Comparison of ENCODE assay signal across 9 cellular contexts in genomic region chr1:154557939-154558609, GRCh38. TPM values are rescaled to one million over a fixed set of nuclear protein-coding genes. Genes with fewer than 3 reads are reported as not detected.
DNase-seq lines count a peak whose midpoint lies in the region; ATAC-seq lines count a peak whose summit lies in the region.
"Had no signal": no experiment of that assay in that cellular context is flagged by ENCODE, and none has a peak within 500 bp of the region (broad histone marks: within the 10 kb centered on the region; RNA-seq: fewer than 3 reads in every experiment).

No MANE protein-coding gene starts in this region.

- H3K9me3 Mint-ChIP-seq in CD4-positive, alpha-beta memory T cell = peaks cover 0 to 2% (median 0%) of the 10 kb centered on the region in 8 donors
- no peaks in the 10 kb centered on the region for H3K9me3 Mint-ChIP-seq in activated naive CD8-positive, alpha-beta T cell (ENCODE audit: low read depth)

- peak overlapping the region; percentile 85 to 96 (median 93) for H3K27ac Mint-ChIP-seq in CD4-positive, alpha-beta memory T cell
- H3K27ac Mint-ChIP-seq in activated naive CD8-positive, alpha-beta T cell = peak overlapping the region; percentile 94

- H3K27me3 ChIP-seq in CD4-positive, alpha-beta memory T cell (ENCODE audit: insufficient read depth, low read length) = no peaks in the 10 kb centered on the region
- H3K27me3 ChIP-seq in H7 (ENCODE audit: control insufficient read depth, insufficient read depth, low read length) = no peaks in the 10 kb centered on the region
- no peaks in the 10 kb centered on the region for H3K27me3 ChIP-seq in NT2/D1 (ENCODE audit: insufficient read depth, insufficient read length)

- no peaks in the 10 kb centered on the region for H3K9me3 ChIP-seq in CD4-positive, alpha-beta memory T cell (ENCODE audit: control insufficient read depth in 1 of 2, low read length in 2 of 2)
- no peaks in the 10 kb centered on the region for H3K9me3 ChIP-seq in NT2/D1 (ENCODE audit: insufficient read depth, low read length)

- peaks cover 31% of the 10 kb centered on the region for H3K36me3 ChIP-seq in CD4-positive, alpha-beta memory T cell (ENCODE audit: insufficient read depth, low read length)
- H3K36me3 ChIP-seq in H7 (replicated peaks; ENCODE audit: control insufficient read depth, insufficient read depth, low read length) = peaks cover 28% of the 10 kb centered on the region
- peaks cover 34% of the 10 kb centered on the region for H3K36me3 ChIP-seq in NT2/D1 (ENCODE audit: insufficient read depth, insufficient read length, low read length)

- intact Hi-C loops in CD4-positive, alpha-beta memory T cell (cut with micrococcal nuclease) = loop anchor here (1.0 to 10.0 kb wide), 10 partner anchors 50 to 444 kb away; partner anchors contain the start of genes ADAR, AQP10, ATP8B2 and HAX1
- intact Hi-C loops in left ventricle myocardium superior (cut with micrococcal nuclease) (no loop called here), sciatic nerve (cut with DNase I) (loop anchor here (10.0 kb wide), 1 partner anchor 233 kb away; the partner anchor contains the start of genes AQP10 and ATP8B2)

- H3K4me3 Mint-ChIP-seq in CD4-positive, alpha-beta memory T cell = peak overlapping the region; percentile 86 to 97 (median 94)
- H3K4me3 Mint-ChIP-seq in activated naive CD8-positive, alpha-beta T cell = peak overlapping the region; percentile 95

- no peaks in the 10 kb centered on the region for H3K27me3 Mint-ChIP-seq in CD4-positive, alpha-beta memory T cell
- no peaks in the 10 kb centered on the region for H3K27me3 Mint-ChIP-seq in activated naive CD8-positive, alpha-beta T cell

- DNase-seq in CD4-positive, alpha-beta memory T cell = peak in 4 of 5 donors; percentile 11 to 52 (median 21)
- DNase-seq in H7 (no peak), NT2/D1 (ENCODE audit: low read depth, low spot score) (no peak), left ventricle myocardium superior (peak; percentile 74), sciatic nerve (ENCODE audit: low spot score) (peak; percentile 80), pons (ENCODE audit: low spot score) (no peak)

- H3K4me3 ChIP-seq in CD4-positive, alpha-beta memory T cell (ENCODE audit: low read length in 2 of 2) = peak overlapping the region; percentile 83 to 84
- peak overlapping the region; percentile 88 for H3K4me3 ChIP-seq in H7 (ENCODE audit: insufficient read depth, low read depth, low read length)
- H3K4me3 ChIP-seq in NT2/D1 (ENCODE audit: insufficient read length, low read depth) = peak overlapping the region; percentile 86

- POLR2A ChIA-PET in CD4-positive, alpha-beta memory T cell (lab: Charles Lee; ENCODE audit: partially characterized antibody) = interaction anchor here (0.7 to 1.3 kb wide), 5 partner anchors 8 to 448 kb away, joined by 3 to 5 read pairs (median 4); partner anchors contain the start of genes FLAD1 and PBXIP1

- H3K27ac ChIP-seq in CD4-positive, alpha-beta memory T cell (ENCODE audit: low read depth, low read length) = peak overlapping the region; percentile 79

- H3K36me3 Mint-ChIP-seq in CD4-positive, alpha-beta memory T cell = peaks cover 29 to 49% of the 10 kb centered on the region in 2 donors
- H3K36me3 Mint-ChIP-seq in activated naive CD8-positive, alpha-beta T cell = no peaks in the 10 kb centered on the region

- H3K4me1 Mint-ChIP-seq in CD4-positive, alpha-beta memory T cell = peaks cover 25 to 51% (median 39%) of the 10 kb centered on the region in 4 donors
- peaks cover 32% of the 10 kb centered on the region for H3K4me1 Mint-ChIP-seq in activated naive CD8-positive, alpha-beta T cell (ENCODE audit: low read depth)

- ATAC-seq in left ventricle myocardium superior = no peak
- no peak for ATAC-seq in sciatic nerve
- no peak for ATAC-seq in GM18868 (IDR thresholded peaks at IDR 0.05; ENCODE audit: unreplicated experiment)

- peaks cover 38% of the 10 kb centered on the region for H3K4me1 ChIP-seq in CD4-positive, alpha-beta memory T cell (ENCODE audit: insufficient read depth, low read length)
- H3K4me1 ChIP-seq in NT2/D1 (ENCODE audit: insufficient read depth, insufficient read length) = peaks cover 2% of the 10 kb centered on the region

- CTCF ChIA-PET in CD4-positive, alpha-beta memory T cell (lab: Charles Lee; ENCODE audit: partially characterized antibody) = interaction anchor here (0.9 kb wide), 1 partner anchor 12 kb away, joined by 3 read pairs; no protein-coding TSS in a partner anchor

- H3K9ac ChIP-seq in NT2/D1 (ENCODE audit: insufficient read length, low read depth) = peak overlapping the region; percentile 94

RNA-seq across cellular contexts. Expression of gene UBE2Q1, which starts 0.4 kb away (rescaled TPM):
- 100 to 1,000 TPM; 112 to 132 TPM for total RNA-seq in CD4-positive, alpha-beta memory T cell
- polyA plus RNA-seq in CD4-positive, alpha-beta memory T cell = 10 to 100 TPM in 1 of 2 donors, 1 to 10 TPM in 1; 6.4 to 18.6 TPM
- 53.4 and 64.8 TPM in 2 replicates for total RNA-seq in H7 (2014; rRNA removed; shearing (Covaris generic))
- total RNA-seq in left ventricle myocardium superior (68.7 TPM), sciatic nerve (67.4 TPM)

RNA-seq across cellular contexts. Expression of gene CHRNB2, which starts 9.5 kb away (rescaled TPM):
- not detected for total RNA-seq in CD4-positive, alpha-beta memory T cell
- not detected for polyA plus RNA-seq in CD4-positive, alpha-beta memory T cell
- total RNA-seq in H7 (2014; rRNA removed; shearing (Covaris generic)) = 0.30 and 0.83 TPM in 2 replicates
- not detected for total RNA-seq in left ventricle myocardium superior
- 0.18 TPM for total RNA-seq in sciatic nerve

RNA-seq across cellular contexts. Expression of gene ADAR, which starts 49.9 kb away (rescaled TPM):
- total RNA-seq in CD4-positive, alpha-beta memory T cell = 100 to 1,000 TPM; 240 to 247 TPM
- polyA plus RNA-seq in CD4-positive, alpha-beta memory T cell = 100 to 1,000 TPM in 1 of 2 donors, 10 to 100 TPM in 1; 64.4 to 162 TPM
- 196 and 238 TPM in 2 replicates for total RNA-seq in H7 (2014; rRNA removed; shearing (Covaris generic))
- total RNA-seq in left ventricle myocardium superior = 61.3 TPM
- 139 TPM for total RNA-seq in sciatic nerve

RNA-seq across cellular contexts. Expression of gene SHE, which starts 55.9 kb away (rescaled TPM):
- not detected for total RNA-seq in CD4-positive, alpha-beta memory T cell
- polyA plus RNA-seq in CD4-positive, alpha-beta memory T cell = not detected
- total RNA-seq in H7 (2014; rRNA removed; shearing (Covaris generic)) = 0.55 and 0.73 TPM in 2 replicates
- total RNA-seq in left ventricle myocardium superior = 10.2 TPM
- total RNA-seq in sciatic nerve = 30.5 TPM
- total RNA-seq: LHCN-M2 had no signal

RNA-seq across cellular contexts. Expression of gene TDRD10, which starts 56.1 kb away (rescaled TPM):
- total RNA-seq in CD4-positive, alpha-beta memory T cell = not detected
- polyA plus RNA-seq in CD4-positive, alpha-beta memory T cell = not detected
- total RNA-seq in H7 (2014; rRNA removed; shearing (Covaris generic)) = 0.38 and 0.44 TPM in 2 replicates
- 1.9 TPM for total RNA-seq in left ventricle myocardium superior
- 11.7 TPM for total RNA-seq in sciatic nerve
- total RNA-seq: LHCN-M2 had no signal

Comparison
In these comparisons a context has a peak if more than half of its experiments do, and no peak if none do; other contexts are left out.
1. DNase-seq: peak in CD4-positive, alpha-beta memory T cell (4 of 5), left ventricle myocardium superior (single experiment) and sciatic nerve (single experiment); none in H7 (single experiment), NT2/D1 (single experiment) and pons (single experiment).
2. Peak in every context shown above with its lines, with median percentiles within 50 percentile points of each other: H3K4me3 ChIP-seq.